In genomic region chr2:144513388-144514100, GRCh38 we compare ENCODE assay signal across 9 cellular contexts. TPM values are rescaled to one million over a fixed set of nuclear protein-coding genes. Genes with fewer than 3 reads are reported as not detected.
DNase-seq lines count a peak whose midpoint lies in the region; ATAC-seq and TF ChIP-seq lines count a peak whose summit lies in the region.
"Had no signal": no experiment of that assay in that cellular context is flagged by ENCODE, and none has a peak within 500 bp of the region (broad histone marks: within the 10 kb centered on the region; RNA-seq: fewer than 3 reads in every experiment).

No MANE protein-coding gene starts in this region.

- peaks cover 55% of the 10 kb centered on the region for H3K36me3 Mint-ChIP-seq in stimulated activated naive CD8-positive, alpha-beta T cell treated with anti-CD3 and anti-CD28 coated beads, Interleukin-15, Interleukin-2, amounts not matched to agents 100 ng/mL and 50 ng/mL, for 24 hours (ENCODE audit: low read depth)
- peaks cover 48% of the 10 kb centered on the region for H3K36me3 Mint-ChIP-seq in nephron (ENCODE audit: low read depth)

- H3K4me2 ChIP-seq in fibroblast of lung (ENCODE audit: extremely low read depth, insufficient read depth, low read length), result peak overlapping the region; percentile 98

- no peaks in the 10 kb centered on the region for H3K27me3 ChIP-seq in fibroblast of lung (ENCODE audit: control insufficient read depth, insufficient read depth, low read length)

- TF ChIP-seq CTCF in fibroblast of lung (conservative IDR thresholded peaks at IDR 0.05 in 1 of 2, IDR thresholded peaks at IDR 0.05 in 1 of 2; ENCODE audit: low read depth in 1 of 2, low read length in 2 of 2), result no peak
- no peak for TF ChIP-seq CTCF in nephron (IDR thresholded peaks at IDR 0.05; ENCODE audit: unreplicated experiment in 3 of 3)

- H4K20me1 ChIP-seq in fibroblast of lung (ENCODE audit: control insufficient read depth, extremely low read depth, insufficient read depth, low read length), result no peaks in the 10 kb centered on the region

- H3K4me1 ChIP-seq in fibroblast of lung (ENCODE audit: control insufficient read depth, extremely low read depth, insufficient read depth, low read length), result peaks cover 21% of the 10 kb centered on the region

- ATAC-seq in stimulated activated naive CD8-positive, alpha-beta T cell treated with anti-CD3 and anti-CD28 coated beads, Interleukin-15, Interleukin-2, amounts not matched to agents 100 U/mL and 50 U/mL, for 24 hours, result no peak
- ATAC-seq in GM21529 (IDR thresholded peaks at IDR 0.05; ENCODE audit: unreplicated experiment), result no peak

- no peaks in the 10 kb centered on the region for H3K36me3 ChIP-seq in fibroblast of lung (ENCODE audit: control insufficient read depth, insufficient read depth, low read length)

- no peaks in the 10 kb centered on the region for H3K9me3 ChIP-seq in fibroblast of lung (ENCODE audit: control insufficient read depth, insufficient read depth, low read depth, low read length)

- peaks cover 64% of the 10 kb centered on the region for H3K4me1 Mint-ChIP-seq in stimulated activated naive CD8-positive, alpha-beta T cell treated with anti-CD3 and anti-CD28 coated beads, Interleukin-15, Interleukin-2, amounts not matched to agents 100 ng/mL and 50 ng/mL, for 24 hours (ENCODE audit: low read depth)
- H3K4me1 Mint-ChIP-seq in nephron, result peaks cover 57% of the 10 kb centered on the region

- H3K27me3 Mint-ChIP-seq in stimulated activated naive CD8-positive, alpha-beta T cell treated with anti-CD3 and anti-CD28 coated beads, Interleukin-15, Interleukin-2, amounts not matched to agents 100 ng/mL and 50 ng/mL, for 24 hours, result peaks cover 37% of the 10 kb centered on the region
- peaks cover 13% of the 10 kb centered on the region for H3K27me3 Mint-ChIP-seq in nephron (ENCODE audit: low read depth)

- peak overlapping the region; percentile 79 to 92 (median 80) for H3K4me3 ChIP-seq in fibroblast of lung (replicated peaks in 1 of 4; ENCODE audit: control extremely low read depth in 1 of 4, insufficient read depth in 1 of 4, low read depth in 3 of 4, low read length in 4 of 4)

- no peak for DNase-seq in stimulated activated naive CD8-positive, alpha-beta T cell treated with anti-CD3 and anti-CD28 coated beads, Interleukin-15, Interleukin-2, amounts not matched to agents 100 U/mL and 50 U/mL, for 24 hours
- DNase-seq in fibroblast of lung (ENCODE audit: low read depth in 2 of 2) (peak; percentile 89 to 92), amniotic stem cell (lab: John Stamatoyannopoulos, UW) (no peak), NCI-H446 treated with DMSO at 0.1 percent for 48 hours (lab: John Stamatoyannopoulos, UW) (no peak), NCI-H524 treated with DMSO at 0.1 percent for 48 hours (lab: John Stamatoyannopoulos, UW) (no peak)
- DNase-seq: Calu3 had no signal

- H2AFZ ChIP-seq in fibroblast of lung (ENCODE audit: low read length), result no peak overlapping the region

- peak overlapping the region; percentile 97 for H3K9ac ChIP-seq in fibroblast of lung (ENCODE audit: insufficient read depth, low read length)

- peak overlapping the region; percentile 96 for H3K27ac ChIP-seq in fibroblast of lung (ENCODE audit: insufficient read depth, low read length)

- peak overlapping the region; percentile 65 for H3K27ac Mint-ChIP-seq in stimulated activated naive CD8-positive, alpha-beta T cell treated with anti-CD3 and anti-CD28 coated beads, Interleukin-15, Interleukin-2, amounts not matched to agents 100 ng/mL and 50 ng/mL, for 24 hours
- H3K27ac Mint-ChIP-seq in nephron, result peak overlapping the region; percentile 98 to 99 (median 99)

- peaks cover 96% of the 10 kb centered on the region for H3K79me2 ChIP-seq in fibroblast of lung (ENCODE audit: control insufficient read depth, insufficient read depth, low read length)

- peak overlapping the region; percentile 86 for H3K4me3 Mint-ChIP-seq in stimulated activated naive CD8-positive, alpha-beta T cell treated with anti-CD3 and anti-CD28 coated beads, Interleukin-15, Interleukin-2, amounts not matched to agents 100 ng/mL and 50 ng/mL, for 24 hours
- H3K4me3 Mint-ChIP-seq in nephron, result peak overlapping the region; percentile 92 to 96 (median 94)

- no peaks in the 10 kb centered on the region for H3K9me3 Mint-ChIP-seq in stimulated activated naive CD8-positive, alpha-beta T cell treated with anti-CD3 and anti-CD28 coated beads, Interleukin-15, Interleukin-2, amounts not matched to agents 100 ng/mL and 50 ng/mL, for 24 hours
- no peaks in the 10 kb centered on the region for H3K9me3 Mint-ChIP-seq in nephron

RNA-seq across cellular contexts. Expression of gene ZEB2, which starts 6.4 kb away (rescaled TPM):
- total RNA-seq in fibroblast of lung, result 68.8 and 91.0 TPM in 2 replicates
- polyA plus RNA-seq in fibroblast of lung, result 62.7 and 130 TPM in 2 replicates
- 35.8 and 75.9 TPM in 2 replicates for polyA plus RNA-seq in fibroblast of lung (2012)
- 89.0 and 128 TPM in 2 replicates for polyA minus RNA-seq in fibroblast of lung (ENCODE audit: low replicate concordance)

Comparison
In these comparisons a context has a peak if more than half of its experiments do, and no peak if none do; other contexts are left out.
1. DNase-seq: peak in fibroblast of lung (2 of 2); none in stimulated activated naive CD8-positive, alpha-beta T cell treated with anti-CD3 and anti-CD28 coated beads, Interleukin-15, Interleukin-2, amounts not matched to agents 100 U/mL and 50 U/mL, for 24 hours (single experiment), amniotic stem cell (single experiment), NCI-H446 treated with DMSO at 0.1 percent for 48 hours (single experiment) and NCI-H524 treated with DMSO at 0.1 percent for 48 hours (single experiment).